8 cellular contexts compared by ENCODE assay signal in the genomic region with DNA sequence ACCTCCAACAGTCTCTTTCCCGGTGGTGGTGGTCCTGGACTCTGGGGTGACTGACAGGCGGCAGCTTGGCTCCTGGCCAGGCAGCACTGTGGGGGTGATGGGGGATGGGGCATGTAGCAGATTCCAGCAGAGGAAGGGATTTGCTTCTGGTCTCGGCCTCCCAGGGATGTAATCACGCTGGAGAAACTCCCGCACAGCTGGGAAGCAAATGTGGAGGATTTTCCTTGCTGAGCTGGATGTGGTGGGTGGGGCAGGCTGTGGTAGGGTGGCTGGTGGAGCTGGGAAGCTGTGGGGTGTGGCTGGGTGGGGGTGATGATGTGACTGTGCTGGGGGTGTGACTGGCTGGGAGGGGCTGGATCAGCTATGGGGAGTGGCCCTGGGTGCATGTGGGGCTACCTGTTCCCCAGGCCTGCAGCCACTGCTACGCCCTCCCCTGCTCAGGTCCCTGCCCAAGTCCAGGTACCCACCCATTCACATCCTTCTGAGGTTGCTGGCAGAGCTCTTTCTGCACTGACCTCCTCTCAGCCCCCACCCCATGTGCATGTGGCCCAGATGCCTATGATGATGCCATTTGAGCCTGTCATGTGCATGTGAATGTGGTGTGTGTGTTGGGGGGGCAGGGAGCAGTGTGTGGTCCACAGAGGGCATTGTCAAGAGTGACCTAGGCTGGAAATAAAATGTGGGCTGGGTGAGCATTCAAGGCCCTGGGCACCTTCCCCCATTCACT. TPM values are rescaled to one million over a fixed set of nuclear protein-coding genes. Genes with fewer than 3 reads are reported as not detected.
DNase-seq lines count a peak whose midpoint lies in the region; ATAC-seq, FAIRE-seq and TF ChIP-seq lines count a peak whose summit lies in the region.

No MANE protein-coding gene starts in this region.

- POLR2A ChIA-PET in HepG2 (lab: Yijun Ruan, JAX): interaction anchor here (3.0 to 4.2 kb wide), 2 partner anchors 11 to 26 kb away, joined by 23 to 35 read pairs; no protein-coding TSS in a partner anchor
- POLR2A ChIA-PET in activated CD4-positive, alpha-beta memory T cell treated with anti-CD3 and anti-CD28 coated beads, Interleukin-2, amount 10 ng/mL, durations not matched to agents 7 days and 5 days (lab: Charles Lee): no interaction called here

- H3K27ac Mint-ChIP-seq in activated CD4-positive, alpha-beta memory T cell treated with anti-CD3 and anti-CD28 coated beads, Interleukin-2, amount 10 ng/mL, durations not matched to agents 7 days and 5 days: no peak overlapping the region

- peak overlapping the region; percentile 59 for H3K4me2 ChIP-seq in HepG2 (ENCODE audit: low read depth, low read length)

- H3K4me1 Mint-ChIP-seq in activated CD4-positive, alpha-beta memory T cell treated with anti-CD3 and anti-CD28 coated beads, Interleukin-2, amount 10 ng/mL, durations not matched to agents 7 days and 5 days: no peaks in the 10 kb centered on the region

- no peak overlapping the region for H3K4me3 Mint-ChIP-seq in activated CD4-positive, alpha-beta memory T cell treated with anti-CD3 and anti-CD28 coated beads, Interleukin-2, amount 10 ng/mL, durations not matched to agents 7 days and 5 days

- H3K36me3 ChIP-seq in HepG2 (replicated peaks in 1 of 2; ENCODE audit: control insufficient read depth in 1 of 2, insufficient read depth in 2 of 2, low read length in 2 of 2): peaks cover 0 to under 1% of the 10 kb centered on the region in 2 experiments; a peak in 2 of 5 replicates
- H3K36me3 ChIP-seq in tibial nerve: no peaks in the 10 kb centered on the region

- TF ChIP-seq POLR2A in HepG2 (IDR thresholded peaks at IDR 0.05; ENCODE audit: insufficient read depth in 1 of 2, low read depth in 2 of 2, low read length in 2 of 2) (no peak), tibial nerve (IDR thresholded peaks at IDR 0.05) (no peak)

- CTCF ChIA-PET in HepG2 (lab: Yijun Ruan, JAX; ENCODE audit: low intra/inter-chr PET ratio, low total read pairs): no interaction called here
- CTCF ChIA-PET in activated CD4-positive, alpha-beta memory T cell treated with anti-CD3 and anti-CD28 coated beads, Interleukin-2, amount 10 ng/mL, durations not matched to agents 7 days and 5 days (lab: Charles Lee): no interaction called here

- intact Hi-C loops in HepG2 (cut with micrococcal nuclease; ENCODE audit: unreplicated experiment): no loop called here

- no peaks in the 10 kb centered on the region for H3K9me3 ChIP-seq in HepG2 (ENCODE audit: low read length)
- no peaks in the 10 kb centered on the region for H3K9me3 ChIP-seq in tibial nerve

- H3K27me3 Mint-ChIP-seq in activated CD4-positive, alpha-beta memory T cell treated with anti-CD3 and anti-CD28 coated beads, Interleukin-2, amount 10 ng/mL, durations not matched to agents 7 days and 5 days: no peaks in the 10 kb centered on the region

- no peaks in the 10 kb centered on the region for H3K36me3 Mint-ChIP-seq in activated CD4-positive, alpha-beta memory T cell treated with anti-CD3 and anti-CD28 coated beads, Interleukin-2, amount 10 ng/mL, durations not matched to agents 7 days and 5 days (ENCODE audit: low read depth)

- H4K20me1 ChIP-seq in HepG2 (ENCODE audit: insufficient read depth, low read length): peaks cover 20% of the 10 kb centered on the region; the same call in 1 of the 2 replicates

- no peaks in the 10 kb centered on the region for H3K27me3 ChIP-seq in HepG2 (ENCODE audit: control insufficient read depth in 1 of 2, insufficient read depth in 2 of 2, low read length in 2 of 2)
- H3K27me3 ChIP-seq in tibial nerve: no peaks in the 10 kb centered on the region

- H3K27ac ChIP-seq in coronary artery: peak overlapping the region; percentile 17 to 89
- peak overlapping the region; percentile 77 for H3K27ac ChIP-seq in HepG2 (ENCODE audit: extremely low read length, insufficient read depth, low read length)
- H3K27ac ChIP-seq in tibial nerve: peak overlapping the region; percentile 50 to 91 (median 82)

- in situ Hi-C loops in HepG2 (cut with HindIII; ENCODE audit: extremely low pct_ligation_motif_present, low pct_unique_long_range_greater_than_20kb): no loop called here

- ATAC-seq in HepG2 (no peak), HG02798 (IDR thresholded peaks at IDR 0.05; ENCODE audit: poor library complexity, unreplicated experiment) (no peak)

- H3K4me3 ChIP-seq in coronary artery (peak overlapping the region; percentile 25), HepG2 (replicated peaks in 1 of 3; ENCODE audit: insufficient read depth in 1 of 3, low read depth in 2 of 3, low read length in 3 of 3) (peak overlapping the region in 1 of 3 experiments; percentile 12; a peak in 1 of 6 replicates), tibial nerve (no peak overlapping the region)

- TF ChIP-seq CTCF in coronary artery (IDR thresholded peaks at IDR 0.05) (no peak), HepG2 (CRISPR knock-in tag; IDR thresholded peaks at IDR 0.05) (no peak), tibial nerve (IDR thresholded peaks at IDR 0.05) (no peak)

- no TSS peak for BruUV-seq in HepG2 (replicated peaks; lab: Mats Ljungman, UMichigan)

- TF ChIP-seq EP300 in HepG2 (IDR thresholded peaks at IDR 0.05; ENCODE audit: low read depth in 2 of 2, low read length in 2 of 2): no peak
- TF ChIP-seq EP300 in HepG2 (CRISPR knock-in tag; IDR thresholded peaks at IDR 0.05; ENCODE audit: borderline replicate concordance): no peak
- no peak for TF ChIP-seq EP300 in tibial nerve (IDR thresholded peaks at IDR 0.05)

- H3K79me2 ChIP-seq in HepG2 (ENCODE audit: insufficient read depth, low read length): peaks cover 81% of the 10 kb centered on the region

- H2AFZ ChIP-seq in HepG2 (ENCODE audit: low read length): no peak overlapping the region

- FAIRE-seq in HepG2 (lab: Jason Lieb, UNC) (no peak), GM19239 (lab: Jason Lieb, UNC) (no peak)

- H3K4me1 ChIP-seq in HepG2 (ENCODE audit: insufficient read depth, low read length) (peaks cover 98% of the 10 kb centered on the region), tibial nerve (peaks cover 3 to 94% (median 86%) of the 10 kb centered on the region in 4 donors)

- H3K9ac ChIP-seq in HepG2 (ENCODE audit: insufficient read depth, low read depth, low read length): no peak overlapping the region

- no peaks in the 10 kb centered on the region for H3K9me3 Mint-ChIP-seq in activated CD4-positive, alpha-beta memory T cell treated with anti-CD3 and anti-CD28 coated beads, Interleukin-2, amount 10 ng/mL, durations not matched to agents 7 days and 5 days

- DNase-seq in LoVo (ENCODE audit: low spot score) (peak; percentile 53), coronary artery (ENCODE audit: low spot score) (no peak), HepG2 (ENCODE audit: low spot score) (no peak), tibial nerve (ENCODE audit: low spot score in 2 of 2) (peak in 1 of 2 donors; percentile 42), GM19239 (ENCODE audit: insufficient read length, low spot score) (no peak), NCI-H1694 (lab: John Stamatoyannopoulos, UW) (no peak)
- DNase-seq in activated CD4-positive, alpha-beta memory T cell treated with anti-CD3 and anti-CD28 coated beads, Interleukin-2, amount 10 ng/mL, durations not matched to agents 7 days and 5 days: no peak

- WGBS in HepG2 (ENCODE audit: low lambda C conversion rate): 66% methylated on average over 3 of the region's 6 CpGs
- WGBS in tibial nerve, 2 donors: 0 to 26% methylated on average over 5 to 6 of the region's 6 CpGs

- TF ChIP-seq RAD21 in HepG2 (CRISPR knock-in tag; IDR thresholded peaks at IDR 0.05): no peak

TF ChIP-seq in HepG2, 621 proteins besides CTCF, POLR2A, EP300 and RAD21 (continues in another document):
- TF ChIP-seq MEIS2 (CRISPR knock-in tag; IDR thresholded peaks at IDR 0.05) (no peak), ELF1 (CRISPR knock-in tag; IDR thresholded peaks at IDR 0.05) (no peak), ZNF414 (CRISPR knock-in tag; IDR thresholded peaks at IDR 0.05) (0 out of 2 replicates have a peak, but pooled peaks have one; percentile 28), RARA (CRISPR knock-in tag; IDR thresholded peaks at IDR 0.05) (no peak), MED8 (CRISPR knock-in tag; IDR thresholded peaks at IDR 0.05; ENCODE audit: insufficient replicate concordance) (no peak), ZNF12 (CRISPR knock-in tag; IDR thresholded peaks at IDR 0.05) (no peak)

RNA-seq across cellular contexts. Expression of gene NDST1, which starts 3.9 kb away (rescaled TPM):
- total RNA-seq in HepG2 (2016; rRNA removed; fragmentation: Illumina TruSeq; extraction: Trizol) (22.1 and 26.2 TPM in 2 replicates), tibial nerve (100 to 1,000 TPM in 2 of 4 donors, 10 to 100 TPM in 2; 53.2 to 137 (median 104) TPM)
- 6.5 and 8.8 TPM in 2 replicates for total RNA-seq in HepG2 (2016; cell fraction: cytosol; rRNA removed; fragmentation: Illumina TruSeq; extraction: Trizol; ENCODE audit: low read depth)
- 19.6 and 25.2 TPM in 2 replicates for total RNA-seq in HepG2 (2016; cell fraction: insoluble cytoplasmic fraction; rRNA removed; fragmentation: Illumina TruSeq; extraction: Trizol)
- 16.4 and 18.4 TPM in 2 replicates for total RNA-seq in HepG2 (2016; cell fraction: membrane; rRNA removed; fragmentation: Illumina TruSeq; extraction: Trizol)
- 25.2 and 29.3 TPM in 2 replicates for total RNA-seq in HepG2 (2016; cell fraction: nucleus; rRNA removed; fragmentation: Illumina TruSeq; extraction: Trizol)
- polyA plus RNA-seq in HepG2 (2011; rRNA removed): 23.8 and 35.0 TPM in 2 replicates
- 18.9 and 20.3 TPM in 2 replicates for polyA plus RNA-seq in HepG2 (2011; cell fraction: cytosol; rRNA removed)
- 67.6 and 71.1 TPM in 2 replicates for polyA plus RNA-seq in HepG2 (2011; cell fraction: nucleus; rRNA removed)
- polyA plus RNA-seq in HepG2 (2012): 36.0 and 40.8 TPM in 2 replicates
- 2.7 and 3.1 TPM in 2 replicates for polyA plus RNA-seq in HepG2 (2016; cell fraction: cytosol; fragmentation: Illumina TruSeq; extraction: Trizol; ENCODE audit: low read depth)
- polyA plus RNA-seq in HepG2 (2016; cell fraction: insoluble cytoplasmic fraction; fragmentation: Illumina TruSeq; extraction: Trizol; ENCODE audit: low read depth): 15.4 and 18.3 TPM in 2 replicates
- polyA plus RNA-seq in HepG2 (2016; cell fraction: membrane; fragmentation: Illumina TruSeq; extraction: Trizol; ENCODE audit: low read depth): 7.8 TPM in 2 replicates
- 29.1 and 30.9 TPM in 2 replicates for polyA plus RNA-seq in HepG2 (2016; cell fraction: nucleus; fragmentation: Illumina TruSeq; extraction: Trizol; ENCODE audit: insufficient read depth, low read depth)
- polyA minus RNA-seq in HepG2 (2011; rRNA and poly(A)+ RNA removed; ENCODE audit: low replicate concordance): 12.5 and 73.9 TPM in 2 replicates
- 20.8 and 29.5 TPM in 2 replicates for polyA minus RNA-seq in HepG2 (2011; cell fraction: cytosol; rRNA and poly(A)+ RNA removed)
- 55.1 and 55.2 TPM in 2 replicates for polyA minus RNA-seq in HepG2 (2011; cell fraction: nucleus; rRNA and poly(A)+ RNA removed)
- total RNA-seq in activated CD4-positive, alpha-beta memory T cell treated with anti-CD3 and anti-CD28 coated beads, Interleukin-2, amount 10 ng/mL, durations not matched to agents 7 days and 5 days: under 1 TPM; 0.13 to 0.18 TPM

Comparison
In these comparisons a context has a peak if more than half of its experiments do, and no peak if none do; other contexts are left out.
1. RNA of gene NDST1, which starts 3.9 kb away (total RNA-seq): 53.2 to 137 TPM in tibial nerve and 6.5 to 29.3 TPM in HepG2; 0.13 to 0.18 TPM in activated CD4-positive, alpha-beta memory T cell treated with anti-CD3 and anti-CD28 coated beads, Interleukin-2, amount 10 ng/mL, durations not matched to agents 7 days and 5 days; every median in the first group is over 4 times any median in the second.
2. Peak in every context shown above with its lines, with median percentiles within 50 percentile points of each other: H3K27ac ChIP-seq.